15 cellular contexts compared by ENCODE assay signal in the genomic region with DNA sequence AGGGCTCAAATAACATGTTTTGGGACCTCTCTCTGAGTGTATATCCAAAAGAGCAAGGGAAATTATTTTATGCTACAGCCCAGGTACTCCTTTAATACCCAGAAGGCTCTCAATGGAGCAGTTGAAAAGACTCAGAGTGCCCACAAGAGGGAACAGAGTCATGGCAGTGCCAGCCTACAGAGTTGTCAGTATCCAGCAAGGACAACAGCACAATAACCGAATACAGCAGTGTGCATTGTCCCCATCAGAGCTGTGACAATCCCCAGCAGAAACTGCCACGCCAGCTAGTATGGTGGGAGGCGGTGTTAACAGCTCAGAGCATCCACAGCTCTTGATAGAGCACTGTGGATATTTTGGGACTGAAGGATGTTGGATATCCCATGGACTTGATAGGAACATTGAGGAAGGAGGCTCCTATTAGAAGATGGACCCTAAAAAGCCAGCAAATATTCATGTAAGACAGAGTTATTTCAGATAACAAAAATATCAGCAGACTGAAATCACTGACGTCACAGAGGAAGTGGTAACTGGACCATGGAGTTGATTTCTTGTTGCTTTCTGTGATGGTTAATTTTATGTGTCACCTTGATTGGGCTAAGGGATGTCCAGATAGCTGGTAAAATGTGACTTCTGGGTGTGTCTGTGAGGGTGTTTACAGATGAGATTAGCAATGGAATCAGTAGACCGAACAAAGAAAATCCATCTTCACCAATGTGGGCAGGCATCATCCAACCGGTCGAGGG.
"Had no signal": no experiment of that assay in that cellular context is flagged by ENCODE, and none has a peak within 500 bp of the region (broad histone marks: within the 10 kb centered on the region; RNA-seq: fewer than 3 reads in every experiment).

No MANE protein-coding gene starts in this region.

- DNase-seq: activated CD4-positive, alpha-beta T cell treated with anti-CD3 and anti-CD28 coated beads for 1 hour; activated CD4-positive, alpha-beta T cell treated with anti-CD3 and anti-CD28 coated beads, Interleukin-2, amount 50 U/mL, for 48 hours; activated CD8-positive, alpha-beta memory T cell treated with anti-CD3 and anti-CD28 coated beads, Interleukin-2, amount 10 ng/mL, durations not matched to agents 7 days and 5 days; activated naive CD4-positive, alpha-beta T cell treated with anti-CD3 and anti-CD28 coated beads, Interleukin-2, amount 10 ng/mL, durations not matched to agents 7 days and 5 days; activated T-cell treated with anti-CD3 and anti-CD28 coated beads, Interleukin-2, amount 50 U/mL, for 1 hour; colonic mucosa; left colon; lower lobe of right lung; naive thymus-derived CD8-positive, alpha-beta T cell; right cardiac atrium; SK-N-SH; stimulated activated naive CD8-positive, alpha-beta T cell treated with anti-CD3 and anti-CD28 coated beads, Interleukin-15, amount 100 ng/mL, for 72 hours; T-helper 1 cell; T1000; tibial artery had no signal

- ATAC-seq: activated CD8-positive, alpha-beta memory T cell treated with anti-CD3 and anti-CD28 coated beads, Interleukin-2, amount 10 ng/mL, durations not matched to agents 7 days and 5 days; left colon; lower lobe of right lung; naive thymus-derived CD8-positive, alpha-beta T cell; right cardiac atrium; stimulated activated naive CD8-positive, alpha-beta T cell treated with anti-CD3 and anti-CD28 coated beads, Interleukin-15, amount 100 ng/mL, for 72 hours had no signal
